In genomic region chr19:14196105-14196504, GRCh38 we compare ENCODE assay signal across 1 cellular context.
A peak's percentile ranks its signal among the peaks of the same experiment; 100 is the strongest.
TF ChIP-seq lines count a peak whose summit lies in the region.

No MANE protein-coding gene starts in this region.

TF ChIP-seq in IMR-90, 13 proteins besides CTCF, POLR2A, EP300 and RAD21:
- peak; percentile 65 for TF ChIP-seq SMC3 (IDR thresholded peaks at IDR 0.05; ENCODE audit: low read depth, low read length)
